In the genomic region with DNA sequence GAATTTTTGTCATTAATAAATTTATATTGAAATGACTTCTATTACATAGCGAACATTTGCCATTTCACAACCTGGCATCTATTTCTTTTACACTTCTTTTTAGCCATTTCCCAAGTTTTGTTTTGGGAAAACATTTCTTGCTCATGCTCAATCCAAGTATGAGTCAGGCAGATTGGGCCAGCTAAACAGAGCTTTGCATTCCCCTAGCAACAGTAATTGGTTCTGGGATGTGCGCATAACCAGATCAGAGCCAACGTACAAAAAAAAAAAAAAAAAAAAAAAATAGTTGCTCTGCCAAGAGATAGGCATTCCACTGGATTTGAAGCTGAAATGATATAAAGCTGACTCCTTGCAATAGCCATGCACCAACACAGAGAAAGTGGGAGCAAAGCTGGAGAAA, we compare ENCODE assay signal across 12 cellular contexts. TPM values are rescaled to one million over a fixed set of nuclear protein-coding genes. Genes with fewer than 3 reads are reported as not detected.
DNase-seq lines count a peak whose midpoint lies in the region; ATAC-seq and TF ChIP-seq lines count a peak whose summit lies in the region.
"Had no signal": no experiment of that assay in that cellular context is flagged by ENCODE, and none has a peak within 500 bp of the region (broad histone marks: within the 10 kb centered on the region; RNA-seq: fewer than 3 reads in every experiment).

No MANE protein-coding gene starts in this region.

- TF ChIP-seq POLR2A in body of pancreas (IDR thresholded peaks at IDR 0.05): no peak

- ATAC-seq in Right ventricle myocardium inferior: peak; percentile 96
- peak; percentile 38 for ATAC-seq in body of pancreas
- ATAC-seq in HG02970 (IDR thresholded peaks at IDR 0.05; ENCODE audit: low FRiP score, unreplicated experiment): no peak
- no peak for ATAC-seq in HG03196 (IDR thresholded peaks at IDR 0.05; ENCODE audit: unreplicated experiment)
- ATAC-seq: Panc1 had no signal

- WGBS in body of pancreas, 2 donors: 81 to 86% methylated on average over 3 of the region's 3 CpGs

- H3K36me3 ChIP-seq in body of pancreas (replicated peaks in 1 of 2; ENCODE audit: insufficient read depth in 1 of 2, low read depth in 2 of 2): no peaks in the 10 kb centered on the region

- no peaks in the 10 kb centered on the region for H3K27me3 ChIP-seq in body of pancreas

- no peak overlapping the region for H3K27ac ChIP-seq in body of pancreas

- TF ChIP-seq CTCF in body of pancreas (IDR thresholded peaks at IDR 0.05): no peak

- DNase-seq in Right ventricle myocardium inferior (ENCODE audit: missing footprints): no peak
- DNase-seq in cardiac septum (ENCODE audit: low spot score): no peak
- peak in 1 of 4 donors; percentile 13 for DNase-seq in body of pancreas
- DNase-seq in hepatic stellate cell (ENCODE audit: low spot score): peak; percentile 68
- DNase-seq in NK-92 (lab: John Stamatoyannopoulos, UW; ENCODE audit: unreplicated experiment): no peak
- DNase-seq in activated CD4-positive, alpha-beta T cell treated with anti-CD3 and anti-CD28 coated beads, Interleukin-2, amount 50 U/mL, for 48 hours: no peak
- DNase-seq: DMS 273 treated with DMSO at 0.1 percent for 48 hours, nucleus accumbens had no signal

- intact Hi-C loops in Right ventricle myocardium inferior (cut with DNase I) (no loop called here), cardiac septum (cut with DNase I) (no loop called here), body of pancreas (cut with DNase I) (no loop called here)

- no peaks in the 10 kb centered on the region for H3K4me1 ChIP-seq in body of pancreas

- H3K9me3 ChIP-seq in body of pancreas: no peaks in the 10 kb centered on the region

- H3K4me3 ChIP-seq in body of pancreas: no peak overlapping the region

RNA-seq across cellular contexts. Expression of gene PLCZ1, which starts 37.6 kb away (rescaled TPM):
- total RNA-seq in Right ventricle myocardium inferior (not detected), cardiac septum (not detected), body of pancreas (not detected)
- total RNA-seq: lung microvascular endothelial cell had no signal

RNA-seq across cellular contexts. Expression of gene CAPZA3, which starts 37.7 kb away (rescaled TPM):
- total RNA-seq in Right ventricle myocardium inferior (not detected), cardiac septum (not detected), body of pancreas (not detected)
- total RNA-seq: lung microvascular endothelial cell had no signal

Comparison
In these comparisons a context has a peak if more than half of its experiments do, and no peak if none do; other contexts are left out.
1. ATAC-seq: peak in Right ventricle myocardium inferior (single experiment) and body of pancreas (single experiment); none in HG02970 (single experiment) and HG03196 (single experiment).